Comparison of ENCODE assay signal across 1 cellular context in genomic region chr4:109979932-109980717, GRCh38.
TF ChIP-seq lines count a peak whose summit lies in the region.

No MANE protein-coding gene starts in this region.

TF ChIP-seq in HEK293, 187 proteins besides CTCF, POLR2A, EP300 and RAD21 (continued from another document):
- no peak for TF ChIP-seq EGR2 (tag by site-specific recombination; IDR thresholded peaks at IDR 0.05; ENCODE audit: low read depth)
TF ChIP-seq in HEK293: peak in this region for 2.
